ENCODE assay signal across 1 cellular context in the genomic region with DNA sequence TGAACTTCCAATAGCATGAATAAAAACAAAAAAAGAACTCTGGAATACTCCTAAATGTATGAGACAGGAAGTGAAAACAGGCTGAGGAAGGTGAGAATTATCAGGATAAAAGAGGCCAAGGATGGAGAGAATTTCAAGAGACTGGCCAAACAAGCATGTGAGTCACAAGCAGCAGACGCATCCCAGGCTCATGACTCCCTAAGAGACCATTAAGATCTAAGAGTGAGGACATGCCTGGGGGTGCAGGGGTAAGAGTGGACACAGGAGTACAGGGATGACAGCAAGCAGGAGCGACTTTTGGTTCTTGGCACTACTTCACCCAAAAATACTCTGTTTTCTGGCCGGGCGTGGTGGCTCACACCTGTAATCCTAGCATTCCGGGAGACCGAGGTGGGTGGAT.
TF ChIP-seq lines count a peak whose summit lies in the region.

No MANE protein-coding gene starts in this region.

TF ChIP-seq in K562, 482 proteins besides CTCF, POLR2A, EP300 and RAD21:
- TF ChIP-seq SMARCE1 (IDR thresholded peaks at IDR 0.05), result no peak
- TF ChIP-seq BRF1 (IDR thresholded peaks at IDR 0.05; ENCODE audit: borderline replicate concordance, extremely low read depth, insufficient read length), result no peak
- no peak for TF ChIP-seq PPARD (CRISPR knock-in tag; IDR thresholded peaks at IDR 0.05)
- no peak for TF ChIP-seq ARHGAP35 (IDR thresholded peaks at IDR 0.05; ENCODE audit: partially characterized antibody)
- no peak for TF ChIP-seq IFI16 (CRISPR knock-in tag; IDR thresholded peaks at IDR 0.05)
- TF ChIP-seq CBX3 (IDR thresholded peaks at IDR 0.05; ENCODE audit: borderline replicate concordance in 1 of 2, low read length in 2 of 2), result no peak
- TF ChIP-seq, protein P1, sequence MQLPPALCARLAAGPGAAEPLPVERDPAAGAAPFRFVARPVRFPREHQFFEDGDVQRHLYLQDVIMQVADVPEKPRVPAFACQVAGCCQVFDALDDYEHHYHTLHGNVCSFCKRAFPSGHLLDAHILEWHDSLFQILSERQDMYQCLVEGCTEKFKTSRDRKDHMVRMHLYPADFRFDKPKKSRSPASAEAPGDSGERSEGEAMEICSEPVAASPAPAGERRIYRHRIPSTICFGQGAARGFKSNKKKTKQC (CRISPR knock-in tag; IDR thresholded peaks at IDR 0.05), result no peak
